19 cellular contexts compared by ENCODE assay signal in the genomic region with DNA sequence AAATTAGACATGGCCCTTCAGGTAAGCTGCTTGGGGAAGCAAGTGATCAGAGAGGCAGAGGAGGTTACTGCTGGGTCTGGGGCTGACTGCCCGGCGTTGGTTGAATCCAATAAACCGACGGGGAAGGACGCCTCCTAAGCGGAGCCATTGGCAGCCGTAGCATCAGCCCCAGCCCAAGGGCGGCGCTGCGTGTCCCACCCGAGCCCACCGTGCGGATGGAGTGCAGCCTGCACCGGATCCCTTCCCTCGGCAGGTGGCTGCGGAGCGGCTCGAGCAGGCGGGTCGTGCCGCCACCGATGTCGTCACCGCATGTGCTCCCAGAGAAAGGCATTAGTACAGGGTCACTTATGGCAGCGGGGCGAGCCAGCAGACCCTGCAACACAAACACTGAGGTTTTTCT.
DNase-seq lines count a peak whose midpoint lies in the region; ATAC-seq and TF ChIP-seq lines count a peak whose summit lies in the region.
"Had no signal": no experiment of that assay in that cellular context is flagged by ENCODE, and none has a peak within 500 bp of the region (broad histone marks: within the 10 kb centered on the region; RNA-seq: fewer than 3 reads in every experiment).

No MANE protein-coding gene starts in this region.

- peak overlapping the region; percentile 45 for H3K4me3 Mint-ChIP-seq in chondrocyte (ENCODE audit: unreplicated experiment)
- H3K4me3 Mint-ChIP-seq: activated naive CD8-positive, alpha-beta T cell treated with anti-CD3 and anti-CD28 coated beads for 36 hours had no signal

- peaks cover 12% of the 10 kb centered on the region for H3K36me3 Mint-ChIP-seq in chondrocyte (ENCODE audit: low read depth)

- H3K9me3 ChIP-seq in gastrocnemius medialis, result no peaks in the 10 kb centered on the region
- H3K9me3 ChIP-seq: HAP-1, mucosa of descending colon, suprapubic skin had no signal

- peaks cover 12% of the 10 kb centered on the region for H3K27me3 ChIP-seq in H7 (ENCODE audit: control insufficient read depth, insufficient read depth, low read length)
- H3K27me3 ChIP-seq in kidney epithelial cell (ENCODE audit: control insufficient read depth, insufficient read depth, low read length), result no peaks in the 10 kb centered on the region
- no peaks in the 10 kb centered on the region for H3K27me3 ChIP-seq in gastrocnemius medialis
- H3K27me3 ChIP-seq: foreskin keratinocyte, suprapubic skin had no signal

- peaks cover 17% of the 10 kb centered on the region for H3K4me1 Mint-ChIP-seq in chondrocyte (ENCODE audit: low read depth)
- H3K4me1 Mint-ChIP-seq: activated naive CD8-positive, alpha-beta T cell treated with anti-CD3 and anti-CD28 coated beads for 36 hours had no signal

- no peaks in the 10 kb centered on the region for H3K36me3 ChIP-seq in H7 (replicated peaks; ENCODE audit: control insufficient read depth, insufficient read depth, low read length)
- no peaks in the 10 kb centered on the region for H3K36me3 ChIP-seq in kidney epithelial cell (ENCODE audit: control insufficient read depth, insufficient read depth, low read length)
- no peaks in the 10 kb centered on the region for H3K36me3 ChIP-seq in gastrocnemius medialis
- H3K36me3 ChIP-seq: HAP-1 had no signal

- H3K27ac ChIP-seq in gastrocnemius medialis, result no peak overlapping the region
- H3K27ac ChIP-seq: foreskin keratinocyte, suprapubic skin had no signal

- no peak for TF ChIP-seq POLR2A in gastrocnemius medialis (IDR thresholded peaks at IDR 0.05)

- peak overlapping the region; percentile 27; the same call in 1 of the 2 replicates for H3K4me3 ChIP-seq in H7 (ENCODE audit: insufficient read depth, low read depth, low read length)
- no peak overlapping the region for H3K4me3 ChIP-seq in kidney epithelial cell (ENCODE audit: low read depth, low read length)
- H3K4me3 ChIP-seq in gastrocnemius medialis, result peak overlapping the region in 3 of 4 donors; percentile 19 to 41 (median 33)
- H3K4me3 ChIP-seq: HAP-1, mucosa of descending colon, suprapubic skin had no signal

- no peaks in the 10 kb centered on the region for H3K27me3 Mint-ChIP-seq in chondrocyte (ENCODE audit: low read depth)
- H3K27me3 Mint-ChIP-seq: activated naive CD8-positive, alpha-beta T cell treated with anti-CD3 and anti-CD28 coated beads for 36 hours had no signal

- DNase-seq in H7, result peak; percentile 86
- DNase-seq in chondrocyte (ENCODE audit: low spot score), result peak; percentile 85
- no peak for DNase-seq in kidney epithelial cell (ENCODE audit: low read depth)
- DNase-seq in gastrocnemius medialis, result no peak
- no peak for DNase-seq in COR-L47 (lab: John Stamatoyannopoulos, UW)
- no peak for DNase-seq in NAMALWA (ENCODE audit: low spot score)
- no peak for DNase-seq in activated CD4-positive, alpha-beta T cell treated with anti-CD3 and anti-CD28 coated beads, Interleukin-2, amount 50 U/mL, for 1 hour
- DNase-seq: activated naive CD8-positive, alpha-beta T cell treated with anti-CD3 and anti-CD28 coated beads for 36 hours; activated T-cell treated with anti-CD3 and anti-CD28 coated beads for 4 hours; central memory CD4-positive, alpha-beta T cell; foreskin keratinocyte; Karpas-422; kidney; mucosa of descending colon; NCI-H1436; NCI-H226 had no signal

- H3K9me3 Mint-ChIP-seq in chondrocyte (ENCODE audit: low read depth), result peaks cover 6% of the 10 kb centered on the region
- H3K9me3 Mint-ChIP-seq: activated naive CD8-positive, alpha-beta T cell treated with anti-CD3 and anti-CD28 coated beads for 36 hours had no signal

- H3K4me1 ChIP-seq in gastrocnemius medialis, result no peaks in the 10 kb centered on the region
- H3K4me1 ChIP-seq: foreskin keratinocyte, suprapubic skin had no signal

- in situ Hi-C loops in gastrocnemius medialis (cut with MboI; ENCODE audit: low sequenced_read_pairs in 4 of 4), result no loop called here

- intact Hi-C loops in gastrocnemius medialis (cut with DNase I; ENCODE audit: low total_unique reads), result no loop called here

- TF ChIP-seq CTCF in chondrocyte (IDR thresholded peaks at IDR 0.05) (peak; percentile 41), kidney epithelial cell (IDR thresholded peaks at IDR 0.05; ENCODE audit: insufficient read depth, low read length, poor library complexity, severe bottlenecking) (peak; percentile 27), gastrocnemius medialis (IDR thresholded peaks at IDR 0.05 in 4 of 5, conservative IDR thresholded peaks at IDR 0.05 in 1 of 5) (no peak)

- no peak overlapping the region for H3K27ac Mint-ChIP-seq in chondrocyte (ENCODE audit: unreplicated experiment)
- H3K27ac Mint-ChIP-seq: activated naive CD8-positive, alpha-beta T cell treated with anti-CD3 and anti-CD28 coated beads for 36 hours had no signal

- ATAC-seq in gastrocnemius medialis (no peak), GM19324 (IDR thresholded peaks at IDR 0.05; ENCODE audit: low FRiP score, unreplicated experiment) (no peak)
- ATAC-seq: foreskin keratinocyte, mucosa of descending colon had no signal

Comparison
In these comparisons a context has a peak if more than half of its experiments do, and no peak if none do; other contexts are left out.
1. DNase-seq: peak in H7 (single experiment) and chondrocyte (single experiment); none in kidney epithelial cell (single experiment), gastrocnemius medialis (0 of 2), COR-L47 (single experiment), NAMALWA (single experiment) and activated CD4-positive, alpha-beta T cell treated with anti-CD3 and anti-CD28 coated beads, Interleukin-2, amount 50 U/mL, for 1 hour (single experiment).
2. CTCF ChIP-seq: peak in chondrocyte (single experiment) and kidney epithelial cell (single experiment); none in gastrocnemius medialis (0 of 5).